15 cellular contexts compared by ENCODE assay signal in genomic region chr2:214543386-214543955, GRCh38.
DNase-seq lines count a peak whose midpoint lies in the region; TF ChIP-seq lines count a peak whose summit lies in the region.
"Had no signal": no experiment of that assay in that cellular context is flagged by ENCODE, and none has a peak within 500 bp of the region (broad histone marks: within the 10 kb centered on the region; RNA-seq: fewer than 3 reads in every experiment).

No MANE protein-coding gene starts in this region.

- H3K4me1 ChIP-seq in ACC112 (ENCODE audit: control insufficient read depth, insufficient read depth, low read length, unreplicated experiment): peaks cover 29% of the 10 kb centered on the region
- H3K4me1 ChIP-seq in PC-9 (replicated peaks; ENCODE audit: insufficient read depth): 0 out of 2 replicates have a peak, but pooled peaks cover 8% of the 10 kb centered on the region
- H3K4me1 ChIP-seq: prostate gland had no signal

- H3K4me3 Mint-ChIP-seq in activated naive CD4-positive, alpha-beta T cell treated with anti-CD3 and anti-CD28 coated beads for 36 hours: no peak overlapping the region
- H3K4me3 Mint-ChIP-seq: activated CD8-positive, alpha-beta T cell treated with anti-CD3 and anti-CD28 coated beads, Interleukin-2, amount 10 ng/mL, durations not matched to agents 7 days and 5 days; activated naive CD4-positive, alpha-beta T cell treated with anti-CD3 and anti-CD28 coated beads, Interleukin-2, amount 10 ng/mL, durations not matched to agents 7 days and 5 days; memory B cell had no signal

- H4K20me1 ChIP-seq in PC-9 (ENCODE audit: insufficient read depth): no peaks in the 10 kb centered on the region

- peak overlapping the region; percentile 44; the same call in 1 of the 2 replicates for H3K4me3 ChIP-seq in ACC112 (ENCODE audit: low read depth, low read length)
- no peak overlapping the region for H3K4me3 ChIP-seq in PC-9
- H3K4me3 ChIP-seq: prostate gland, suprapubic skin had no signal

- intact Hi-C loops in PC-9 (cut with micrococcal nuclease; ENCODE audit: unreplicated experiment): no loop called here
- intact Hi-C loops in activated naive CD4-positive, alpha-beta T cell treated with anti-CD3 and anti-CD28 coated beads for 36 hours (cut with micrococcal nuclease): no loop called here

- no peaks in the 10 kb centered on the region for H3K36me3 Mint-ChIP-seq in activated naive CD4-positive, alpha-beta T cell treated with anti-CD3 and anti-CD28 coated beads for 36 hours (ENCODE audit: low read depth)
- H3K36me3 Mint-ChIP-seq: activated naive CD4-positive, alpha-beta T cell treated with anti-CD3 and anti-CD28 coated beads, Interleukin-2, amount 10 ng/mL, durations not matched to agents 7 days and 5 days; memory B cell had no signal

- peaks cover 3% of the 10 kb centered on the region for H3K27me3 Mint-ChIP-seq in activated naive CD4-positive, alpha-beta T cell treated with anti-CD3 and anti-CD28 coated beads for 36 hours (ENCODE audit: low read depth)
- H3K27me3 Mint-ChIP-seq: activated naive CD4-positive, alpha-beta T cell treated with anti-CD3 and anti-CD28 coated beads, Interleukin-2, amount 10 ng/mL, durations not matched to agents 7 days and 5 days; memory B cell had no signal

- no peak overlapping the region for H3K27ac Mint-ChIP-seq in activated naive CD4-positive, alpha-beta T cell treated with anti-CD3 and anti-CD28 coated beads for 36 hours
- H3K27ac Mint-ChIP-seq: activated CD8-positive, alpha-beta T cell treated with anti-CD3 and anti-CD28 coated beads, Interleukin-2, amount 10 ng/mL, durations not matched to agents 7 days and 5 days; activated naive CD4-positive, alpha-beta T cell treated with anti-CD3 and anti-CD28 coated beads, Interleukin-2, amount 10 ng/mL, durations not matched to agents 7 days and 5 days; memory B cell had no signal

- H2AFZ ChIP-seq in ACC112 (ENCODE audit: low read length, unreplicated experiment) (peak overlapping the region; percentile 76), PC-9 (no peak overlapping the region)

- no peaks in the 10 kb centered on the region for H3K9me2 ChIP-seq in PC-9 (ENCODE audit: insufficient read depth)

- peak overlapping the region; percentile 67 for H3K27ac ChIP-seq in ACC112 (ENCODE audit: low read depth, low read length)
- H3K27ac ChIP-seq in PC-9: no peak overlapping the region
- H3K27ac ChIP-seq: prostate gland, suprapubic skin had no signal

- no peaks in the 10 kb centered on the region for H3K79me2 ChIP-seq in ACC112 (ENCODE audit: control insufficient read depth, insufficient read depth, low read length, unreplicated experiment)
- no peaks in the 10 kb centered on the region for H3K79me2 ChIP-seq in PC-9 (ENCODE audit: low read depth)

- BruUV-seq in PC-9 (replicated peaks; lab: Mats Ljungman, UMichigan): no TSS peak

- in situ Hi-C loops in KBM-7 (cut with MboI; ENCODE audit: low pct_unique_long_range_greater_than_20kb, low sequenced_read_pairs) (no loop called here), G401 (cut with HindIII; ENCODE audit: low sequenced_read_pairs) (no loop called here)

- H3K36me3 ChIP-seq in ACC112 (ENCODE audit: insufficient read depth, low read length) (no peaks in the 10 kb centered on the region), PC-9 (ENCODE audit: low read depth) (no peaks in the 10 kb centered on the region)
- H3K36me3 ChIP-seq: prostate gland, suprapubic skin had no signal

- no peaks in the 10 kb centered on the region for H3K9me3 Mint-ChIP-seq in activated naive CD4-positive, alpha-beta T cell treated with anti-CD3 and anti-CD28 coated beads for 36 hours
- H3K9me3 Mint-ChIP-seq: activated naive CD4-positive, alpha-beta T cell treated with anti-CD3 and anti-CD28 coated beads, Interleukin-2, amount 10 ng/mL, durations not matched to agents 7 days and 5 days; memory B cell had no signal

- H3K4me2 ChIP-seq in PC-9: no peak overlapping the region

- CTCF ChIA-PET in PC-9 (lab: Charles Lee): no interaction called here
- CTCF ChIA-PET in activated naive CD4-positive, alpha-beta T cell treated with anti-CD3 and anti-CD28 coated beads for 36 hours (lab: Charles Lee): no interaction called here

- DNase-seq in HS-27A (ENCODE audit: low read depth) (peak; percentile 26), PC-9 (peak; percentile 40 to 66), fibroblast of peridontal ligament (ENCODE audit: extremely low read depth) (peak; percentile 52), T1000 (lab: John Stamatoyannopoulos, UW) (no peak), KBM-7 (no peak), G401 (ENCODE audit: low spot score) (no peak)
- no peak for DNase-seq in activated naive CD4-positive, alpha-beta T cell treated with anti-CD3 and anti-CD28 coated beads for 36 hours
- DNase-seq: activated CD8-positive, alpha-beta T cell treated with anti-CD3 and anti-CD28 coated beads, Interleukin-2, amount 10 ng/mL, durations not matched to agents 7 days and 5 days; activated naive CD4-positive, alpha-beta T cell treated with anti-CD3 and anti-CD28 coated beads, Interleukin-2, amount 10 ng/mL, durations not matched to agents 7 days and 5 days; dermis blood vessel endothelial cell; NK-92 treated with Interleukin-12 subunit alpha and Interleukin-12 subunit beta, amount 100 ng/mL, for 24 hours had no signal

- no peaks in the 10 kb centered on the region for H3K4me1 Mint-ChIP-seq in activated naive CD4-positive, alpha-beta T cell treated with anti-CD3 and anti-CD28 coated beads for 36 hours (ENCODE audit: low read depth)
- H3K4me1 Mint-ChIP-seq: activated naive CD4-positive, alpha-beta T cell treated with anti-CD3 and anti-CD28 coated beads, Interleukin-2, amount 10 ng/mL, durations not matched to agents 7 days and 5 days; memory B cell had no signal

- H3F3A ChIP-seq in PC-9 (ENCODE audit: insufficient read depth, low read depth): no peaks in the 10 kb centered on the region

- POLR2A ChIA-PET in PC-9 (lab: Charles Lee; ENCODE audit: unreplicated experiment): no interaction called here

- no peak for TF ChIP-seq CTCF in PC-9 (conservative IDR thresholded peaks at IDR 0.05)

- H3K27me3 ChIP-seq in ACC112 (ENCODE audit: insufficient read depth, low read length) (no peaks in the 10 kb centered on the region), PC-9 (ENCODE audit: insufficient read depth, low read depth) (no peaks in the 10 kb centered on the region)
- H3K27me3 ChIP-seq: suprapubic skin had no signal

- no peaks in the 10 kb centered on the region for H3K9me3 ChIP-seq in PC-9 (ENCODE audit: insufficient read depth, low read depth)
- H3K9me3 ChIP-seq: prostate gland, suprapubic skin had no signal

Comparison
In these comparisons a context has a peak if more than half of its experiments do, and no peak if none do; other contexts are left out.
1. DNase-seq: peak in HS-27A (single experiment), PC-9 (2 of 2) and fibroblast of peridontal ligament (single experiment); none in T1000 (single experiment), KBM-7 (single experiment), activated naive CD4-positive, alpha-beta T cell treated with anti-CD3 and anti-CD28 coated beads for 36 hours (single experiment) and G401 (single experiment).